In the genomic region with DNA sequence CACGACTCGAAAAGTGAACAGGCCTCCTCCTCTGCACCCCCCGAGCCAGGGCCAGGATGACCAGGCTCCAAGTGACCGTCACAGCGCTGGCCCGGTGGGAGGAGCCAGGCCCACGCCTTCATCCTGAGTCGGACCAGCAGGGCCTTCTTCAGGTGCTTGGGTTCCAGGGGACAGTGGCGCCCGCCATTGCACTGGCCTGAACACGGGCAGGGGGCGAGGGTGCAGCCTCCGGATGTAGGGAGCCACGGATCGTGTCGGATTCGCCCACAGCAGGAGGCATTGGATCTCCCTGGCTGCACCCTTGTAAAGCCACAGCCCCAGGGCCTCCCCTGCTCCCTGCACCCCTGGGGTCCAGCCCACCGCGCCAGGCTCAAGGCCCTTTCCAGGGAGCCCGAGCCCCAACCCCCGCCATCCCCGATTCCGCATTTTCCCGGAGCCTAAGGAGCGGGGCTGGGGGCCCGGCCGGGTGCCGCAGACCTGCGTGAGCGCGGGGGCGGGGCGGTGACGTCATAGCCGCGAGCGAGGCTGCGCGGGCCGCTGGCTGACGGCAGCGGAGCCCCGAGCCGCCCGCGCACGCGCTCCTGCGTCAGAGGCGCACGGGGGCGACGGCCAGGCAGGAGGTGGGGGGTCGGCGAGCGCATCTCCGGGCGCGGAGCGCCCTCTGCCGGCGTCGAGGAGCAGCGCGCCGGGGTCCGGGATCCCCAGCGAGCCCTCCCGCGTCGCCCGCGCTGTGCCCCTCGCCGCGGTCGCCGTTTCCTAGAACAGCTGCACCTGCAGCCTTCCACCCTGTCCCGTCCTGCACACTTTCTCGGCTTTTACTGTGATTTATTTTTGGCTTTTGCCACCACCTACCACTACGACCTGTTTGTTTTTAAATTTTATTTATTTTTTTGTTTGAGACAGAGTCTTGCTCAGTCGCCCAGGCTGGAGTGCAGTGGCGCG, we compare ENCODE assay signal across 8 cellular contexts. TPM values are rescaled to one million over a fixed set of nuclear protein-coding genes. Genes with fewer than 3 reads are reported as not detected.
DNase-seq lines count a peak whose midpoint lies in the region; ATAC-seq and TF ChIP-seq lines count a peak whose summit lies in the region.

No MANE protein-coding gene starts in this region.

- H3K36me3 Mint-ChIP-seq in T-helper 17 cell (ENCODE audit: low read depth): no peaks in the 10 kb centered on the region

- H3K4me1 Mint-ChIP-seq in T-helper 17 cell: peaks cover 19% of the 10 kb centered on the region

- peak overlapping the region; percentile 79 for H3K27ac Mint-ChIP-seq in T-helper 17 cell

- H3K4me3 Mint-ChIP-seq in T-helper 17 cell: peak overlapping the region; percentile 96

- H3K4me3 ChIP-seq in BJ (ENCODE audit: low read depth, low read length) (peak overlapping the region; percentile 36), psoas muscle (peak overlapping the region; percentile 75), upper lobe of right lung (peak overlapping the region; percentile 88)

- H3K27me3 Mint-ChIP-seq in T-helper 17 cell: peaks cover 8% of the 10 kb centered on the region

- WGBS in psoas muscle, 3 donors: 9 to 24% (median 17%) methylated on average over 44 to 84 of the region's 84 CpGs

- TF ChIP-seq CTCF in BJ (IDR thresholded peaks at IDR 0.05; ENCODE audit: insufficient read depth, low read depth, low read length) (peak; percentile 46), psoas muscle (IDR thresholded peaks at IDR 0.05) (peak; percentile 97), upper lobe of right lung (IDR thresholded peaks at IDR 0.05) (peak; percentile 89)

- no peaks in the 10 kb centered on the region for H3K9me3 ChIP-seq in T-helper 17 cell (ENCODE audit: control insufficient read depth, low read length, poor library complexity, severe bottlenecking)
- H3K9me3 ChIP-seq in psoas muscle: no peaks in the 10 kb centered on the region
- H3K9me3 ChIP-seq in upper lobe of right lung: no peaks in the 10 kb centered on the region

- no peaks in the 10 kb centered on the region for H3K27me3 ChIP-seq in BJ (ENCODE audit: control insufficient read depth, insufficient read depth, low read length)
- peaks cover 0 to 5% (median 3%) of the 10 kb centered on the region in 3 donors for H3K27me3 ChIP-seq in psoas muscle (ENCODE audit: insufficient read depth in 3 of 3, low read length in 2 of 3)
- H3K27me3 ChIP-seq in upper lobe of right lung: no peaks in the 10 kb centered on the region

- H3K36me3 ChIP-seq in BJ (ENCODE audit: control insufficient read depth, insufficient read depth, low read length) (peaks cover 6% of the 10 kb centered on the region), psoas muscle (ENCODE audit: insufficient read depth in 1 of 2, low read depth in 1 of 2) (no peaks in the 10 kb centered on the region), upper lobe of right lung (no peaks in the 10 kb centered on the region)

- CTCF ChIA-PET in BJ (lab: Yijun Ruan, JAX): interaction anchor here (0.6 to 7.5 kb wide), 14 partner anchors 18 to 256 kb away, joined by 3 to 437 read pairs (median 4); a partner anchor contains a TSS

- POLR2A ChIA-PET in BJ (lab: Charles Lee): no interaction called here

- peak overlapping the region; percentile 99 for H3K27ac ChIP-seq in psoas muscle
- H3K27ac ChIP-seq in upper lobe of right lung: peak overlapping the region; percentile 74

- H3K4me1 ChIP-seq in psoas muscle (peaks cover 45% of the 10 kb centered on the region), upper lobe of right lung (peaks cover 47% of the 10 kb centered on the region)

- peak; percentile 36 for ATAC-seq in GM19463 (IDR thresholded peaks at IDR 0.05; ENCODE audit: unreplicated experiment)
- peak; percentile 68 for ATAC-seq in T-helper 17 cell
- ATAC-seq in left ventricle myocardium superior: peak; percentile 47
- peak; percentile 46 to 53 (median 49) for ATAC-seq in psoas muscle
- ATAC-seq in upper lobe of right lung: peak; percentile 66

- intact Hi-C loops in left ventricle myocardium superior (cut with micrococcal nuclease): no loop called here
- intact Hi-C loops in psoas muscle (cut with DNase I): loop anchor here (1.0 to 5.0 kb wide), 3 partner anchors 19 to 128 kb away; no protein-coding TSS in a partner anchor
- intact Hi-C loops in upper lobe of right lung (cut with DNase I): no loop called here

- no peak for DNase-seq in BJ (ENCODE audit: low read depth)
- DNase-seq in NCI-H1105 treated with DMSO at 0.1 percent for 48 hours (lab: John Stamatoyannopoulos, UW): peak; percentile 83
- peak; percentile 95 to 97 (median 96) for DNase-seq in T-helper 17 cell
- DNase-seq in amniotic stem cell (lab: John Stamatoyannopoulos, UW): peak; percentile 56
- peak; percentile 96 for DNase-seq in left ventricle myocardium superior
- DNase-seq in psoas muscle: peak; percentile 93 to 95
- DNase-seq in upper lobe of right lung: peak; percentile 93

RNA-seq across cellular contexts. Expression of a gene that starts 1.5 kb away (rescaled TPM):
- polyA plus RNA-seq in BJ (2011; rRNA removed) (57.9 and 65.1 TPM in 2 replicates), psoas muscle (100 to 1,000 TPM; 310 to 858 (median 690) TPM)
- 29.1 and 30.1 TPM in 2 replicates for polyA minus RNA-seq in BJ (2011; rRNA and poly(A)+ RNA removed)
- total RNA-seq in T-helper 17 cell (100 to 1,000 TPM; 104 to 115 TPM), left ventricle myocardium superior (686 TPM), psoas muscle (100 to 1,000 TPM; 362 to 759 (median 472) TPM), upper lobe of right lung (126 TPM)

RNA-seq across cellular contexts. Expression of a gene that starts 2.3 kb away (rescaled TPM):
- polyA plus RNA-seq in BJ (2011; rRNA removed) (0.97 and 1.6 TPM in 2 replicates), psoas muscle (10 to 100 TPM in 1 of 3 donors, under 1 TPM in 2; 0.75 to 19.0 (median 0.88) TPM)
- polyA minus RNA-seq in BJ (2011; rRNA and poly(A)+ RNA removed): 0.62 and 0.67 TPM in 2 replicates
- total RNA-seq in T-helper 17 cell (not detected), left ventricle myocardium superior (1.2 TPM), psoas muscle (1 to 10 TPM in 2 of 4 donors, under 1 TPM in 2; 0.41 to 4.0 (median 1.5) TPM), upper lobe of right lung (1.0 TPM)

RNA-seq across cellular contexts. Expression of a gene that starts 8.3 kb away (rescaled TPM):
- polyA plus RNA-seq in BJ (2011; rRNA removed): 6.9 and 8.4 TPM in 2 replicates
- 21.3 and 25.6 TPM in 2 replicates for polyA minus RNA-seq in BJ (2011; rRNA and poly(A)+ RNA removed)
- total RNA-seq in T-helper 17 cell: 100 to 1,000 TPM in 1 of 2 donors, 10 to 100 TPM in 1; 87.1 to 113 TPM
- total RNA-seq in left ventricle myocardium superior: 59.7 TPM
- 100 to 1,000 TPM in 3 of 4 donors, 10 to 100 TPM in 1; 84.7 to 331 (median 217) TPM for total RNA-seq in psoas muscle
- polyA plus RNA-seq in psoas muscle: 100 to 1,000 TPM in 1 of 3 donors, 10 to 100 TPM in 2; 29.2 to 147 (median 36.4) TPM
- total RNA-seq in upper lobe of right lung: 135 TPM

RNA-seq across cellular contexts. Expression of a gene that starts 29.1 kb away (rescaled TPM):
- polyA plus RNA-seq in BJ (2011; rRNA removed) (342 and 372 TPM in 2 replicates), psoas muscle (100 to 1,000 TPM; 249 to 321 (median 317) TPM)
- 69.9 and 93.9 TPM in 2 replicates for polyA minus RNA-seq in BJ (2011; rRNA and poly(A)+ RNA removed)
- total RNA-seq in T-helper 17 cell (100 to 1,000 TPM; 460 to 474 TPM), left ventricle myocardium superior (248 TPM), psoas muscle (100 to 1,000 TPM; 137 to 591 (median 245) TPM), upper lobe of right lung (322 TPM)

RNA-seq across cellular contexts. Expression of a gene that starts 34.5 kb away (rescaled TPM):
- polyA plus RNA-seq in BJ (2011; rRNA removed): 26.3 and 33.6 TPM in 2 replicates
- 38.3 and 48.2 TPM in 2 replicates for polyA minus RNA-seq in BJ (2011; rRNA and poly(A)+ RNA removed)
- total RNA-seq in T-helper 17 cell: 10 to 100 TPM; 70.0 to 70.4 TPM
- total RNA-seq in left ventricle myocardium superior: 66.2 TPM
- total RNA-seq in psoas muscle: 10 to 100 TPM; 83.5 to 95.0 (median 88.3) TPM
- polyA plus RNA-seq in psoas muscle: 100 to 1,000 TPM in 1 of 3 donors, 10 to 100 TPM in 2; 64.9 to 133 (median 83.4) TPM
- total RNA-seq in upper lobe of right lung: 51.8 TPM

Comparison
In these comparisons a context has a peak if more than half of its experiments do, and no peak if none do; other contexts are left out.
1. H3K4me3 ChIP-seq: peak in every context shown above with its lines; median percentile 88 in upper lobe of right lung; 75 in psoas muscle; 36 in BJ.
2. CTCF ChIP-seq: peak in every context shown above with its lines; median percentile 97 in psoas muscle; 89 in upper lobe of right lung; 46 in BJ.
3. intact Hi-C loops: an anchor here in psoas muscle (1.0 to 5.0 kb wide); none called in left ventricle myocardium superior and upper lobe of right lung.